In genomic region chr2:160701822-160702221, GRCh38 we compare ENCODE assay signal across 22 cellular contexts.
"Had no signal": no experiment of that assay in that cellular context is flagged by ENCODE, and none has a peak within 500 bp of the region (broad histone marks: within the 10 kb centered on the region; RNA-seq: fewer than 3 reads in every experiment).

No MANE protein-coding gene starts in this region.

- H3K27ac ChIP-seq: foreskin keratinocyte, lower lobe of right lung, neural progenitor cell, stomach, transverse colon, WERI-Rb-1 had no signal

- H3K4me3 ChIP-seq: lower lobe of right lung, mucosa of descending colon, neural progenitor cell, stomach, transverse colon had no signal

- H3K4me1 ChIP-seq: foreskin keratinocyte, lower lobe of right lung, stomach had no signal

- H3K9me3 ChIP-seq: lower lobe of right lung, mucosa of descending colon, stomach, transverse colon had no signal

- H2AFZ ChIP-seq: neural progenitor cell had no signal

- H3K4me2 ChIP-seq: neural progenitor cell had no signal

- H3K9ac ChIP-seq: neural progenitor cell had no signal

- ATAC-seq: activated CD8-positive, alpha-beta T cell treated with anti-CD3 and anti-CD28 coated beads, Interleukin-2, amount 10 ng/mL, durations not matched to agents 7 days and 5 days; activated naive CD4-positive, alpha-beta T cell treated with anti-CD3 and anti-CD28 coated beads, Interleukin-2, amount 50 U/mL, for 72 hours; foreskin keratinocyte; left lobe of liver; lower lobe of right lung; mucosa of descending colon; sciatic nerve; stimulated activated memory B cell treated with anti-CD40 and anti-IgM and Interleukin-4, amounts not matched to agents 10 μg/mL and 1 μg/mL and 100 μg/mL, for 72 hours had no signal

- DNase-seq: activated CD4-positive, alpha-beta T cell treated with anti-CD3 and anti-CD28 coated beads, Interleukin-2, amount 10 ng/mL, durations not matched to agents 7 days and 5 days; activated CD4-positive, CD25-positive, alpha-beta regulatory T cell treated with anti-CD3 and anti-CD28 coated beads, Interleukin-2, amount 50 U/mL, for 72 hours; activated CD8-positive, alpha-beta T cell treated with anti-CD3 and anti-CD28 coated beads, Interleukin-2, amount 10 ng/mL, durations not matched to agents 7 days and 5 days; activated gamma-delta T cell treated with Interleukin-2 at 50 U/mL for 16 hours; aorta; effector CD4-positive, alpha-beta T cell; foreskin keratinocyte; kidney; lower lobe of right lung; mesendoderm; mucosa of descending colon; naive B cell; small intestine; stimulated activated CD4-positive, alpha-beta T cell treated with anti-CD3 and anti-CD28 coated beads, Interleukin-15, amount 100 ng/mL, for 24 hours; stomach; transverse colon; WERI-Rb-1 had no signal

- H3K27me3 ChIP-seq: foreskin keratinocyte, neural progenitor cell, stomach, transverse colon had no signal

- H3K36me3 ChIP-seq: lower lobe of right lung, neural progenitor cell, stomach, transverse colon, WERI-Rb-1 had no signal
